ENCODE assay signal across 10 cellular contexts in genomic region chr11:100910808-100911207, GRCh38.
DNase-seq lines count a peak whose midpoint lies in the region; ATAC-seq and TF ChIP-seq lines count a peak whose summit lies in the region.
"Had no signal": no experiment of that assay in that cellular context is flagged by ENCODE, and none has a peak within 500 bp of the region (broad histone marks: within the 10 kb centered on the region; RNA-seq: fewer than 3 reads in every experiment).

No MANE protein-coding gene starts in this region.

- H3K9me3 ChIP-seq in MM.1S (replicated peaks; ENCODE audit: insufficient read depth, low read length): no peaks in the 10 kb centered on the region
- H3K9me3 ChIP-seq in endodermal cell (ENCODE audit: control insufficient read depth, low read length): no peaks in the 10 kb centered on the region

- H3K36me3 ChIP-seq in MM.1S (replicated peaks; ENCODE audit: insufficient read depth, low read length): no peaks in the 10 kb centered on the region
- peaks cover 49% of the 10 kb centered on the region for H3K36me3 ChIP-seq in endodermal cell (ENCODE audit: control insufficient read depth, insufficient read depth, low read length)

- H3K27ac ChIP-seq in MM.1S (ENCODE audit: low read length) (peak overlapping the region; percentile 79), endodermal cell (ENCODE audit: low read depth, low read length) (no peak overlapping the region)

- no peaks in the 10 kb centered on the region for H3K27me3 Mint-ChIP-seq in endodermal cell (ENCODE audit: insufficient read depth)
- H3K27me3 Mint-ChIP-seq: CD4-positive, CD25-positive, alpha-beta regulatory T cell had no signal

- H3K4me1 Mint-ChIP-seq in endodermal cell: no peaks in the 10 kb centered on the region

- no peaks in the 10 kb centered on the region for H3K9me2 ChIP-seq in MM.1S (replicated peaks; ENCODE audit: insufficient read depth, low read length)

- peaks cover 27% of the 10 kb centered on the region for H3F3A ChIP-seq in MM.1S (ENCODE audit: insufficient read depth, low read length)

- ATAC-seq in GM18498 (IDR thresholded peaks at IDR 0.05; ENCODE audit: unreplicated experiment) (peak; percentile 89), GM19467 (IDR thresholded peaks at IDR 0.05; ENCODE audit: unreplicated experiment) (peak; percentile 89), HG02943 (IDR thresholded peaks at IDR 0.05; ENCODE audit: low read depth, unreplicated experiment) (peak; percentile 82)

- H3K9me3 Mint-ChIP-seq in endodermal cell: no peaks in the 10 kb centered on the region
- H3K9me3 Mint-ChIP-seq: immature natural killer cell had no signal

- H3K4me1 ChIP-seq in MM.1S (ENCODE audit: low read length) (peaks cover 35% of the 10 kb centered on the region), endodermal cell (ENCODE audit: control insufficient read depth, insufficient read depth, low read length) (no peaks in the 10 kb centered on the region)

- no peaks in the 10 kb centered on the region for H4K20me1 ChIP-seq in MM.1S (ENCODE audit: insufficient read depth, low read length)

- TF ChIP-seq CTCF in MM.1S (IDR thresholded peaks at IDR 0.05; ENCODE audit: low read length) (no peak), endodermal cell (conservative IDR thresholded peaks at IDR 0.05) (no peak)

- H3K79me2 ChIP-seq in MM.1S (ENCODE audit: low read length): no peaks in the 10 kb centered on the region

- peak overlapping the region; percentile 57 for H3K4me2 ChIP-seq in MM.1S (ENCODE audit: low read depth, low read length)

- no peak overlapping the region for H3K4me3 Mint-ChIP-seq in endodermal cell
- H3K4me3 Mint-ChIP-seq: CD4-positive, CD25-positive, alpha-beta regulatory T cell had no signal

- DNase-seq in MM.1S: peak; percentile 89
- DNase-seq in stimulated activated CD4-positive, alpha-beta T cell treated with anti-CD3 and anti-CD28 coated beads, Interleukin-4, amount 100 ng/mL, for 1 hour: no peak
- no peak for DNase-seq in endodermal cell
- DNase-seq in NK-92 treated with Interleukin-12 subunit alpha and Interleukin-12 subunit beta, amount 100 ng/mL, for 24 hours (lab: John Stamatoyannopoulos, UW): no peak
- no peak for DNase-seq in HT-29 (ENCODE audit: low spot score)
- DNase-seq: CD4-positive, CD25-positive, alpha-beta regulatory T cell; immature natural killer cell had no signal

- no peak overlapping the region for H3K4me3 ChIP-seq in MM.1S (ENCODE audit: low read length)
- no peak overlapping the region for H3K4me3 ChIP-seq in endodermal cell (ENCODE audit: low read length)

- H3K9ac ChIP-seq in MM.1S (ENCODE audit: low read length) (peak overlapping the region; percentile 9; the same call in 1 of the 2 replicates), endodermal cell (ENCODE audit: extremely low read depth, low read length, poor library complexity, severe bottlenecking) (no peak overlapping the region)

- no peak overlapping the region for H2AFZ ChIP-seq in MM.1S (ENCODE audit: low read length)

- H3K27me3 ChIP-seq in MM.1S (replicated peaks; ENCODE audit: insufficient read depth, low read length) (peaks cover 29% of the 10 kb centered on the region), endodermal cell (ENCODE audit: control insufficient read depth, insufficient read depth, low read length, poor library complexity, severe bottlenecking) (no peaks in the 10 kb centered on the region)

- H3K27ac Mint-ChIP-seq in endodermal cell: no peak overlapping the region
- H3K27ac Mint-ChIP-seq: CD4-positive, CD25-positive, alpha-beta regulatory T cell had no signal

- 95% methylated on average over 1 of the region's 1 CpG; no CpG with 5 or more reads in 1 of the 2 experiments for WGBS in endodermal cell (ENCODE audit: insufficient coverage in 1 of 2, insufficient read length in 1 of 2), 2 experiments

- peaks cover 42% of the 10 kb centered on the region for H3K36me3 Mint-ChIP-seq in endodermal cell (ENCODE audit: low read depth)
- H3K36me3 Mint-ChIP-seq: CD4-positive, CD25-positive, alpha-beta regulatory T cell had no signal
